Comparison of ENCODE assay signal across 13 cellular contexts in the genomic region with DNA sequence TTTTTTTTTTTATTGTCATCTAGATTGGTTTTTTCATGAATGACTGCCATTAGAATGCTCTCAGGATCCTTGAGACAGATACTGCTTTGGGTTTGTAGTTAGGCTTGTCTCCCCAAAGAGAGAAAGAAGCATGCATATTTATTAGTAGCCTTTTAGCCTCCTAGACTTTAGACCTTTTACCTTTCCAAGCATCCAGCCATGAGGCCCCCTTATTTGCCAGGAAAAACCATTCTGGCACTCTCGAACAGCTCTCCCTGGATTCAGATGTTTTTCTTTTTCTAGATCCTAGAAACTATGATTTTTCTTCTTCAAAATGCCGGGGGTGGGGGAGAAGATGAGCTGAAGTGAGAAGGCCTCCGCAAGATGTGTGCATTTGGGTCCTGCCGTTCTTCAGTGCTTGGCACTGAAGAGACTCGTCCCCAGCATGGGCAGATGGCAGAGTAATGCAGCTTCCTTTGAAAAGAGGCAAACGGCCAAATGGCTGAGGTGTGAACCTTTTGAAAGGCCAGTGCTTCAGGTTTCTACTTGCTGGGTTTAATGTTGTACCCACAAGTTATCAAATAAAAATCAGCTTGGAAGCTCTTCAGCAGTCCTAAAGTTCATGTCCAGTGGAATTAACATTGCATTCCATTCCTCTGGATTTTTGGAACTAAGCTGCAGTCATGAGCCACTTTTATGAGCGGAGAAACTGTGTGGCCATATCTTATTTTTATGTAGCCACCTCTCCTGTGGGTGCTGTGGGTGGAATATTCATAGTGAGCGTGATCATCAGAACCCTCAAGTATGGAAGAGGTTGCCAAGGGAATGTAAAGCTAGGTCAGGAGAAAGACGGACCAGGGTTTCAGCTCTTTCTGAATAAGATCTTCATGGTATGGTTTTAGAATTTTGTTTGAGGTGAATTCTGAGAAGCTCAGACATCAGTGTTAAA. TPM values are rescaled to one million over a fixed set of nuclear protein-coding genes. Genes with fewer than 3 reads are reported as not detected.
A peak's percentile ranks its signal among the peaks of the same experiment; 100 is the strongest.
DNase-seq lines count a peak whose midpoint lies in the region; ATAC-seq, FAIRE-seq and TF ChIP-seq lines count a peak whose summit lies in the region.
"Had no signal": no experiment of that assay in that cellular context is flagged by ENCODE, and none has a peak within 500 bp of the region (broad histone marks: within the 10 kb centered on the region; RNA-seq: fewer than 3 reads in every experiment).

No MANE protein-coding gene starts in this region.

- H3K4me3 ChIP-seq in AG09309 (ENCODE audit: control insufficient read depth, low read depth, low read length) = no peak overlapping the region
- no peak overlapping the region for H3K4me3 ChIP-seq in HUES6 (ENCODE audit: low read depth, low read length)
- H3K4me3 ChIP-seq in bronchial epithelial cell (ENCODE audit: low read depth, low read length) = no peak overlapping the region
- no peak overlapping the region for H3K4me3 ChIP-seq in lower leg skin (ENCODE audit: low read depth, poor library complexity, severe bottlenecking)
- H3K4me3 ChIP-seq: GM12878 had no signal

- peaks cover 28% of the 10 kb centered on the region for H3K4me1 ChIP-seq in HUES6 (ENCODE audit: control insufficient read depth, insufficient read depth, low read length)

- intact Hi-C loops in lower leg skin (cut with DNase I; ENCODE audit: low total_unique reads) = no loop called here

- H3K9me3 ChIP-seq in HUES6 (ENCODE audit: control insufficient read depth, insufficient read depth, low read depth, low read length) = no peaks in the 10 kb centered on the region

- TF ChIP-seq POLR2A in lower leg skin (IDR thresholded peaks at IDR 0.05) = no peak

- no peak for FAIRE-seq in bronchial epithelial cell (lab: Jason Lieb, UNC)
- FAIRE-seq: GM12878 had no signal

- no peak overlapping the region for H3K9ac ChIP-seq in HUES6 (ENCODE audit: low read length)

- no peak for TF ChIP-seq CTCF in AG09309 (IDR thresholded peaks at IDR 0.05; ENCODE audit: control insufficient read depth, insufficient read depth, low read depth, low read length, missing control alignments)
- no peak for TF ChIP-seq CTCF in bronchial epithelial cell (IDR thresholded peaks at IDR 0.05; ENCODE audit: insufficient read depth, low read length, severe bottlenecking)
- no peak for TF ChIP-seq CTCF in lower leg skin (IDR thresholded peaks at IDR 0.05)

- H3K36me3 ChIP-seq in HUES6 (ENCODE audit: control insufficient read depth, insufficient read depth, low read length) (no peaks in the 10 kb centered on the region), bronchial epithelial cell (ENCODE audit: control insufficient read depth, insufficient read depth, low read length) (no peaks in the 10 kb centered on the region)

- WGBS in lower leg skin, 2 donors = 59 to 60% methylated on average over 9 of the region's 9 CpGs

- H3K27me3 ChIP-seq in HUES6 (ENCODE audit: control insufficient read depth, insufficient read depth, low read length) (no peaks in the 10 kb centered on the region), bronchial epithelial cell (ENCODE audit: control insufficient read depth, insufficient read depth, low read length) (no peaks in the 10 kb centered on the region)

- peak overlapping the region; percentile 33; the same call in 1 of the 2 replicates for H3K27ac ChIP-seq in HUES6 (ENCODE audit: low read depth, low read length)

- DNase-seq in AG09309 (ENCODE audit: low read depth) (peak; percentile 24), bronchial epithelial cell (ENCODE audit: low read depth) (peak; percentile 12), myocyte (ENCODE audit: low read depth) (peak; percentile 25), lower leg skin (ENCODE audit: low spot score in 2 of 2) (no peak)
- DNase-seq: activated naive CD4-positive, alpha-beta T cell treated with Interleukin-2 at 50 U/mL for 16 hours; nucleus accumbens had no signal

- no peak for ATAC-seq in HG03521 (IDR thresholded peaks at IDR 0.05; ENCODE audit: unreplicated experiment)
- ATAC-seq in GM21529 (IDR thresholded peaks at IDR 0.05; ENCODE audit: unreplicated experiment) = no peak
- no peak for ATAC-seq in HG02678 (IDR thresholded peaks at IDR 0.05; ENCODE audit: unreplicated experiment)
- ATAC-seq: GM12878 had no signal

RNA-seq across cellular contexts. Expression of gene SOCS7, which starts 7.2 kb away (rescaled TPM):
- total RNA-seq in bronchial epithelial cell (19.0 and 22.5 TPM in 2 replicates), myocyte (16.1 and 36.1 TPM in 2 replicates), lower leg skin (10 to 100 TPM; 14.5 to 19.9 (median 19.3) TPM)
- 18.1 TPM for polyA plus RNA-seq in myocyte (2012)

RNA-seq across cellular contexts. Expression of gene GPR179, which starts 15.1 kb away (rescaled TPM):
- total RNA-seq in bronchial epithelial cell = under 0.01 TPM in 2 replicates
- 0.03 and 0.05 TPM in 2 replicates for total RNA-seq in myocyte
- polyA plus RNA-seq in myocyte (2012) = 0.03 TPM
- total RNA-seq in lower leg skin = under 1 TPM in 1 of 4 donors, not detected in 3; 0.25 TPM
- total RNA-seq: lung microvascular endothelial cell had no signal
- polyA plus RNA-seq: AG04450 had no signal

Comparison
In these comparisons a context has a peak if more than half of its experiments do, and no peak if none do; other contexts are left out.
1. DNase-seq: peak in AG09309 (single experiment), bronchial epithelial cell (single experiment) and myocyte (single experiment); none in lower leg skin (0 of 2).